Comparison of ENCODE assay signal across 1 cellular context in genomic region chr12:56104109-56104814, GRCh38.
TF ChIP-seq lines count a peak whose summit lies in the region.

TSS of gene PA2G4 (plus strand) at chr12:56104559. CDS start at chr12:56104738, 179 bp downstream.

TF ChIP-seq in K562, 482 proteins besides CTCF, POLR2A, EP300 and RAD21 (continued from another document and continues in another):
- TF ChIP-seq KLF1 (tag; IDR thresholded peaks at IDR 0.05) (no peak), HSF4 (CRISPR knock-in tag; IDR thresholded peaks at IDR 0.05; ENCODE audit: borderline replicate concordance) (no peak), ZNF589 (CRISPR knock-in tag; IDR thresholded peaks at IDR 0.05; ENCODE audit: low read depth) (no peak; the same call in 1 of the 2 replicates), TOE1 (IDR thresholded peaks at IDR 0.05; ENCODE audit: borderline replicate concordance) (no peak; the same call in 1 of the 2 replicates), TOE1 (CRISPR knock-in tag; IDR thresholded peaks at IDR 0.05; ENCODE audit: borderline replicate concordance, low read depth) (peak; percentile 87; the same call in 1 of the 2 replicates), UBTF (IDR thresholded peaks at IDR 0.05; ENCODE audit: borderline replicate concordance in 1 of 2, low read depth in 2 of 2, low read length in 2 of 2) (peak; percentile 77 to 90; a peak in 2 of 4 replicates), ZNF239 (CRISPR knock-in tag; IDR thresholded peaks at IDR 0.05) (no peak), TAF7 (tag; IDR thresholded peaks at IDR 0.05) (no peak; the same call in 1 of the 2 replicates), ZBTB17 (CRISPR knock-in tag; IDR thresholded peaks at IDR 0.05) (0 out of 2 replicates have a peak, but pooled peaks have one; percentile 50), MAX (CRISPR knock-in tag; IDR thresholded peaks at IDR 0.05) (peak; percentile 94), ARNT (IDR thresholded peaks at IDR 0.05) (peak in 1 of 2 experiments; percentile 59; a peak in 2 of 4 replicates), TCF3 (CRISPR knock-in tag; IDR thresholded peaks at IDR 0.05) (peak; percentile 24; the same call in 1 of the 2 replicates), GTF2B (IDR thresholded peaks at IDR 0.05; ENCODE audit: extremely low read depth, insufficient read length) (no peak), E2F3 (CRISPR knock-in tag; IDR thresholded peaks at IDR 0.05) (peak; percentile 91), TFAM (CRISPR knock-in tag; conservative IDR thresholded peaks at IDR 0.05) (no peak), CBX8 (IDR thresholded peaks at IDR 0.05; ENCODE audit: borderline replicate concordance, extremely low read depth, low read depth, low read length, poor library complexity, severe bottlenecking) (no peak), FOXP1 (CRISPR knock-in tag; IDR thresholded peaks at IDR 0.05) (peak; percentile 88), RBM25 (IDR thresholded peaks at IDR 0.05; ENCODE audit: low read depth, low read length, severe bottlenecking) (no peak), CHD7 (IDR thresholded peaks at IDR 0.05; ENCODE audit: low read depth, low read length) (no peak), ELK3 (CRISPR knock-in tag; IDR thresholded peaks at IDR 0.05) (no peak), RNF219 (CRISPR knock-in tag; IDR thresholded peaks at IDR 0.05) (peak; percentile 68; the same call in 1 of the 2 replicates), PTTG1 (tag; IDR thresholded peaks at IDR 0.05; ENCODE audit: low read depth) (no peak), SREBF1 (IDR thresholded peaks at IDR 0.05; ENCODE audit: borderline replicate concordance, low read depth, low read length) (no peak), NUFIP1 (IDR thresholded peaks at IDR 0.05; ENCODE audit: partially characterized antibody) (no peak), NEUROD1 (IDR thresholded peaks at IDR 0.05; ENCODE audit: borderline replicate concordance, low read depth, low read length, partially characterized antibody) (peak; percentile 32), KDM4B (IDR thresholded peaks at IDR 0.05; ENCODE audit: borderline replicate concordance in 2 of 2, low read depth in 1 of 2) (0 out of 4 replicates have a peak, but pooled peaks of 1 of the 2 experiments have one; percentile 75), SMAD4 (CRISPR knock-in tag; conservative IDR thresholded peaks at IDR 0.05) (no peak; the same call in 1 of the 2 replicates), ZNF77 (CRISPR knock-in tag; IDR thresholded peaks at IDR 0.05) (no peak), EHMT2 (IDR thresholded peaks at IDR 0.05) (no peak)
- TF ChIP-seq, protein P1, sequence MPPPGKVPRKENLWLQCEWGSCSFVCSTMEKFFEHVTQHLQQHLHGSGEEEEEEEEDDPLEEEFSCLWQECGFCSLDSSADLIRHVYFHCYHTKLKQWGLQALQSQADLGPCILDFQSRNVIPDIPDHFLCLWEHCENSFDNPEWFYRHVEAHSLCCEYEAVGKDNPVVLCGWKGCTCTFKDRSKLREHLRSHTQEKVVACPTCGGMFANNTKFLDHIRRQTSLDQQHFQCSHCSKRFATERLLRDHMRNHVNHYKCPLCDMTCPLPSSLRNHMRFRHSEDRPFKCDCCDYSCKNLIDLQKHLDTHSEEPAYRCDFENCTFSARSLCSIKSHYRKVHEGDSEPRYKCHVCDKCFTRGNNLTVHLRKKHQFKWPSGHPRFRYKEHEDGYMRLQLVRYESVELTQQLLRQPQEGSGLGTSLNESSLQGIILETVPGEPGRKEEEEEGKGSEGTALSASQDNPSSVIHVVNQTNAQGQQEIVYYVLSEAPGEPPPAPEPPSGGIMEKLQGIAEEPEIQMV (tag; conservative IDR thresholded peaks at IDR 0.05; ENCODE audit: low read depth): peak; percentile 56; the same call in 1 of the 2 replicates
- TF ChIP-seq, protein P2, sequence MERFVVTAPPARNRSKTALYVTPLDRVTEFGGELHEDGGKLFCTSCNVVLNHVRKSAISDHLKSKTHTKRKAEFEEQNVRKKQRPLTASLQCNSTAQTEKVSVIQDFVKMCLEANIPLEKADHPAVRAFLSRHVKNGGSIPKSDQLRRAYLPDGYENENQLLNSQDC (CRISPR knock-in tag; IDR thresholded peaks at IDR 0.05): no peak
- TF ChIP-seq, protein P3, sequence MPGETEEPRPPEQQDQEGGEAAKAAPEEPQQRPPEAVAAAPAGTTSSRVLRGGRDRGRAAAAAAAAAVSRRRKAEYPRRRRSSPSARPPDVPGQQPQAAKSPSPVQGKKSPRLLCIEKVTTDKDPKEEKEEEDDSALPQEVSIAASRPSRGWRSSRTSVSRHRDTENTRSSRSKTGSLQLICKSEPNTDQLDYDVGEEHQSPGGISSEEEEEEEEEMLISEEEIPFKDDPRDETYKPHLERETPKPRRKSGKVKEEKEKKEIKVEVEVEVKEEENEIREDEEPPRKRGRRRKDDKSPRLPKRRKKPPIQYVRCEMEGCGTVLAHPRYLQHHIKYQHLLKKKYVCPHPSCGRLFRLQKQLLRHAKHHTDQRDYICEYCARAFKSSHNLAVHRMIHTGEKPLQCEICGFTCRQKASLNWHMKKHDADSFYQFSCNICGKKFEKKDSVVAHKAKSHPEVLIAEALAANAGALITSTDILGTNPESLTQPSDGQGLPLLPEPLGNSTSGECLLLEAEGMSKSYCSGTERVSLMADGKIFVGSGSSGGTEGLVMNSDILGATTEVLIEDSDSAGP (CRISPR knock-in tag; IDR thresholded peaks at IDR 0.05): no peak; the same call in 1 of the 2 replicates
- TF ChIP-seq, protein P4, sequence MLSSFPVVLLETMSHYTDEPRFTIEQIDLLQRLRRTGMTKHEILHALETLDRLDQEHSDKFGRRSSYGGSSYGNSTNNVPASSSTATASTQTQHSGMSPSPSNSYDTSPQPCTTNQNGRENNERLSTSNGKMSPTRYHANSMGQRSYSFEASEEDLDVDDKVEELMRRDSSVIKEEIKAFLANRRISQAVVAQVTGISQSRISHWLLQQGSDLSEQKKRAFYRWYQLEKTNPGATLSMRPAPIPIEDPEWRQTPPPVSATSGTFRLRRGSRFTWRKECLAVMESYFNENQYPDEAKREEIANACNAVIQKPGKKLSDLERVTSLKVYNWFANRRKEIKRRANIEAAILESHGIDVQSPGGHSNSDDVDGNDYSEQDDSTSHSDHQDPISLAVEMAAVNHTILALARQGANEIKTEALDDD (IDR thresholded peaks at IDR 0.05): peak; percentile 75; the same call in 1 of the 2 replicates
